ENCODE assay signal across 7 cellular contexts in the genomic region with DNA sequence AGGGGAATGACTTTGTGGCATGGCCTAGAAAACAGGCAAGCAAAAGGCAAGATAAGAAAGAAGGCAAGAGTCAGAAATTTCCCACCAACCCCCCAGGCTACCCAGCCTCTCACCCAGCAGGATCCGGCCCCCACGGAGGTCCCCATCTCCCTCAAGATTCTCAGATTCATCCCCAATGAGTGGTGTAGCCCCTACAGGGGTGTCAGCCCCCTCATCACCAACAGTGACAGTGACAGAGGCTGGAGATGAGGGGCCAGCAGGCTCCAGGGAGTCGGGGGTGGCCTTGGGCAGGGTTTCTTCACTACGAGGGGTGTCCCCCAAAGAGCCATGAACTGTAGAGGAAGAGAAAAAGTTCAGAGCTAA. TPM values are rescaled to one million over a fixed set of nuclear protein-coding genes. Genes with fewer than 3 reads are reported as not detected.
A peak's percentile ranks its signal among the peaks of the same experiment; 100 is the strongest.
DNase-seq lines count a peak whose midpoint lies in the region; ATAC-seq and TF ChIP-seq lines count a peak whose summit lies in the region.

No MANE protein-coding gene starts in this region.

- POLR2A ChIA-PET in HEK293 (lab: Yijun Ruan, JAX): interaction anchor here (0.9 to 1.1 kb wide), 2 partner anchors 51 to 69 kb away, joined by 3 to 4 read pairs; a partner anchor contains a TSS
- POLR2A ChIA-PET in activated CD8-positive, alpha-beta T cell treated with anti-CD3 and anti-CD28 coated beads for 36 hours (lab: Charles Lee): interaction anchor here (1.0 kb wide), 1 partner anchor 56 kb away, joined by 4 read pairs; no protein-coding TSS in a partner anchor

- DNase-seq in activated CD8-positive, alpha-beta T cell treated with anti-CD3 and anti-CD28 coated beads for 36 hours: no peak
- no peak for DNase-seq in stimulated activated effector memory CD8-positive, alpha-beta T cell treated with anti-CD3 and anti-CD28 coated beads, Interleukin-12 subunit alpha, Interleukin-12 subunit beta, amount 100 ng/mL, for 72 hours (ENCODE audit: low spot score in 2 of 2)
- DNase-seq in effector CD4-positive, alpha-beta T cell: no peak

- H3K27ac Mint-ChIP-seq in activated CD8-positive, alpha-beta T cell treated with anti-CD3 and anti-CD28 coated beads for 36 hours: peak overlapping the region; percentile 88
- H3K27ac Mint-ChIP-seq in stimulated activated effector memory CD8-positive, alpha-beta T cell treated with anti-CD3 and anti-CD28 coated beads, Interleukin-12 subunit alpha, Interleukin-12 subunit beta, amount 100 ng/mL, for 72 hours: peak overlapping the region; percentile 91

- H3K4me3 ChIP-seq in HEK293 (ENCODE audit: low read depth, low read length): peak overlapping the region; percentile 94
- H3K4me3 ChIP-seq in iPS-11a (ENCODE audit: low read depth, low read length): peak overlapping the region; percentile 41

- H3K9me3 Mint-ChIP-seq in activated CD8-positive, alpha-beta T cell treated with anti-CD3 and anti-CD28 coated beads for 36 hours: no peaks in the 10 kb centered on the region
- H3K9me3 Mint-ChIP-seq in stimulated activated effector memory CD8-positive, alpha-beta T cell treated with anti-CD3 and anti-CD28 coated beads, Interleukin-12 subunit alpha, Interleukin-12 subunit beta, amount 100 ng/mL, for 72 hours: no peaks in the 10 kb centered on the region

- peaks cover 32% of the 10 kb centered on the region for H3K4me1 Mint-ChIP-seq in activated CD8-positive, alpha-beta T cell treated with anti-CD3 and anti-CD28 coated beads for 36 hours (ENCODE audit: low read depth)
- H3K4me1 Mint-ChIP-seq in stimulated activated effector memory CD8-positive, alpha-beta T cell treated with anti-CD3 and anti-CD28 coated beads, Interleukin-12 subunit alpha, Interleukin-12 subunit beta, amount 100 ng/mL, for 72 hours: peaks cover 33% of the 10 kb centered on the region

- H3K4me3 Mint-ChIP-seq in activated CD8-positive, alpha-beta T cell treated with anti-CD3 and anti-CD28 coated beads for 36 hours: peak overlapping the region; percentile 80
- peak overlapping the region; percentile 82 for H3K4me3 Mint-ChIP-seq in stimulated activated effector memory CD8-positive, alpha-beta T cell treated with anti-CD3 and anti-CD28 coated beads, Interleukin-12 subunit alpha, Interleukin-12 subunit beta, amount 100 ng/mL, for 72 hours

- H3K27ac ChIP-seq in HEK293 (ENCODE audit: extremely low read depth, low read depth, low read length): peak overlapping the region; percentile 65

- H3K36me3 ChIP-seq in HEK293 (ENCODE audit: control insufficient read depth in 2 of 2, insufficient read depth in 1 of 2, low read length in 2 of 2): peaks cover 37 to 48% of the 10 kb centered on the region in 2 experiments

- H3K36me3 Mint-ChIP-seq in activated CD8-positive, alpha-beta T cell treated with anti-CD3 and anti-CD28 coated beads for 36 hours (ENCODE audit: low read depth): peaks cover 21% of the 10 kb centered on the region
- peaks cover 53% of the 10 kb centered on the region for H3K36me3 Mint-ChIP-seq in stimulated activated effector memory CD8-positive, alpha-beta T cell treated with anti-CD3 and anti-CD28 coated beads, Interleukin-12 subunit alpha, Interleukin-12 subunit beta, amount 100 ng/mL, for 72 hours

- no peaks in the 10 kb centered on the region for H3K9me3 ChIP-seq in HEK293 (ENCODE audit: control insufficient read depth, insufficient read depth, low read depth, low read length)

- CTCF ChIA-PET in HEK293 (lab: Yijun Ruan, JAX): interaction anchor here (0.6 to 3.4 kb wide), 3 partner anchors 55 to 238 kb away, joined by 3 to 16 read pairs (median 4); no protein-coding TSS in a partner anchor
- CTCF ChIA-PET in activated CD8-positive, alpha-beta T cell treated with anti-CD3 and anti-CD28 coated beads for 36 hours (lab: Charles Lee): interaction anchor here (2.9 kb wide), 1 partner anchor 55 kb away, joined by 13 read pairs; no protein-coding TSS in a partner anchor

- peaks cover 6% of the 10 kb centered on the region for H3K4me1 ChIP-seq in HEK293 (ENCODE audit: control insufficient read depth, insufficient read depth, low read length)

- ATAC-seq in activated CD8-positive, alpha-beta T cell treated with anti-CD3 and anti-CD28 coated beads for 36 hours: no peak
- ATAC-seq in stimulated activated effector memory CD8-positive, alpha-beta T cell treated with anti-CD3 and anti-CD28 coated beads, Interleukin-12 subunit alpha, Interleukin-12 subunit beta, amount 100 ng/mL, for 72 hours: no peak
- ATAC-seq in GM21526 (IDR thresholded peaks at IDR 0.05; ENCODE audit: low FRiP score, unreplicated experiment) (no peak), GM21717 (IDR thresholded peaks at IDR 0.05; ENCODE audit: unreplicated experiment) (no peak)

- TF ChIP-seq CTCF in HEK293 (tag by site-specific recombination; IDR thresholded peaks at IDR 0.05): no peak
- no peak for TF ChIP-seq CTCF in activated CD8-positive, alpha-beta T cell treated with anti-CD3 and anti-CD28 coated beads for 36 hours (IDR thresholded peaks at IDR 0.05)

- intact Hi-C loops in activated CD8-positive, alpha-beta T cell treated with anti-CD3 and anti-CD28 coated beads for 36 hours (cut with micrococcal nuclease): no loop called here

- H3K27me3 Mint-ChIP-seq in activated CD8-positive, alpha-beta T cell treated with anti-CD3 and anti-CD28 coated beads for 36 hours: no peaks in the 10 kb centered on the region

TF ChIP-seq in HEK293, 187 proteins besides CTCF, POLR2A, EP300 and RAD21:
- TF ChIP-seq SP7 (tag by site-specific recombination; IDR thresholded peaks at IDR 0.05): no peak
- no peak for TF ChIP-seq GFI1B (tag by site-specific recombination; IDR thresholded peaks at IDR 0.05)
- no peak for TF ChIP-seq ZNF626 (tag by site-specific recombination; IDR thresholded peaks at IDR 0.05)
- no peak for TF ChIP-seq ZNF23 (tag by site-specific recombination; IDR thresholded peaks at IDR 0.05; ENCODE audit: borderline replicate concordance)
- 0 out of 2 replicates have a peak, but pooled peaks have one; percentile 6 for TF ChIP-seq ZIC2 (tag by site-specific recombination; IDR thresholded peaks at IDR 0.05)
- no peak for TF ChIP-seq ZNF571 (tag by site-specific recombination; IDR thresholded peaks at IDR 0.05)

RNA-seq across cellular contexts. Expression of a gene that starts 1.0 kb away (rescaled TPM):
- total RNA-seq in activated CD8-positive, alpha-beta T cell treated with anti-CD3 and anti-CD28 coated beads for 36 hours: 10 to 100 TPM; 55.4 to 56.8 TPM

RNA-seq across cellular contexts. Expression of a gene that starts 5.4 kb away (rescaled TPM):
- 1 to 10 TPM; 1.8 to 2.1 TPM for total RNA-seq in activated CD8-positive, alpha-beta T cell treated with anti-CD3 and anti-CD28 coated beads for 36 hours

RNA-seq across cellular contexts. Expression of a gene that starts 17.7 kb away (rescaled TPM):
- not detected for total RNA-seq in activated CD8-positive, alpha-beta T cell treated with anti-CD3 and anti-CD28 coated beads for 36 hours

RNA-seq across cellular contexts. Expression of a gene that starts 31.0 kb away (rescaled TPM):
- total RNA-seq in activated CD8-positive, alpha-beta T cell treated with anti-CD3 and anti-CD28 coated beads for 36 hours: 1 to 10 TPM in 1 of 2 experiments, under 1 TPM in 1; 0.99 to 1.4 TPM

RNA-seq across cellular contexts. Expression of a gene that starts 33.9 kb away (rescaled TPM):
- total RNA-seq in activated CD8-positive, alpha-beta T cell treated with anti-CD3 and anti-CD28 coated beads for 36 hours: 1 to 10 TPM; 8.7 to 9.8 TPM
